ENCODE assay signal across 1 cellular context in the genomic region with DNA sequence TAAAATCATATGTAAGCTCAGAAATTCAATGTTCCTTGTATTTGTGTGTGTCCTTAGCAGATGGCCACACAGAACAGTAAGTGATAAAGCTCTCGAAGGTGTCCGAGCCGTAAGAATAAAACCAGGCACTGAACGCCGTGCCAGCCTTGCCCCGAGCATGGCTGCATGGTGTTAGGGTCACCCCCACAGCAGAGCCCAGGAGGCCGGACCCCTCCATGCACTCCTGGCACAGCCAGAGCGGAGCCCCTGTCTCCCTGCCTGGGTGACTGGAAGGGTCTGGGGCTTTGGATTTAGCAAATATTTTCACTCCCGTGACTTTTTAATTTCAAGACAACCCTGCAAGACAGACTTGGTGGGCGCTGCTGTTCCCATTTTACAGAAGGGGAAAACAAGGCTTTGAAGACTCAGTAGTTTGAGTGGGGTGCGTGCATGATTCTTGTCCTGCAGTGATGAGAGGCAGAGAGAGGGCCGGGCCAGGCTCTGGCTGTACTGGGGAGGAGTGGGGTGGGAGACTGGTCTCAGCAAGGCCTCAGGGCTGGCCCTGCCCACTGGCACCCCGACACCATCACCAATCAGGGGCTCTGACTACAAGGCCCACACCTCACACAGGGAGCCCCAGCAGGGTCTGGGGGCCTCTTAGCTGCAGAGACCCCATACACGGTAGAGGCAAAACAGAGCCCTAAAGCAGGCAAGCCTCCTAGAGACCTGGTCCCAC.
TF ChIP-seq lines count a peak whose summit lies in the region.

No MANE protein-coding gene starts in this region.

TF ChIP-seq in H1, 55 proteins besides CTCF, POLR2A, EP300 and RAD21 (continued from another document):
- no peak for TF ChIP-seq JUN (IDR thresholded peaks at IDR 0.05; ENCODE audit: low read depth, low read length)
- TF ChIP-seq, protein P1, sequence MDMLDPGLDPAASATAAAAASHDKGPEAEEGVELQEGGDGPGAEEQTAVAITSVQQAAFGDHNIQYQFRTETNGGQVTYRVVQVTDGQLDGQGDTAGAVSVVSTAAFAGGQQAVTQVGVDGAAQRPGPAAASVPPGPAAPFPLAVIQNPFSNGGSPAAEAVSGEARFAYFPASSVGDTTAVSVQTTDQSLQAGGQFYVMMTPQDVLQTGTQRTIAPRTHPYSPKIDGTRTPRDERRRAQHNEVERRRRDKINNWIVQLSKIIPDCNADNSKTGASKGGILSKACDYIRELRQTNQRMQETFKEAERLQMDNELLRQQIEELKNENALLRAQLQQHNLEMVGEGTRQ (IDR thresholded peaks at IDR 0.05; ENCODE audit: low read length) = no peak
